Comparison of ENCODE assay signal across 21 cellular contexts in genomic region chr5:155772009-155772662, GRCh38.
"Had no signal": no experiment of that assay in that cellular context is flagged by ENCODE, and none has a peak within 500 bp of the region (broad histone marks: within the 10 kb centered on the region; RNA-seq: fewer than 3 reads in every experiment).

No MANE protein-coding gene starts in this region.

- DNase-seq: activated CD4-positive, alpha-beta memory T cell treated with anti-CD3 and anti-CD28 coated beads, Interleukin-2, amount 10 ng/mL, durations not matched to agents 7 days and 5 days; activated CD4-positive, alpha-beta T cell treated with anti-CD3 and anti-CD28 coated beads for 48 hours; activated effector memory CD4-positive, alpha-beta T cell treated with anti-CD3 and anti-CD28 coated beads, Interleukin-2, amount 50 U/mL, for 16 hours; anterior cingulate cortex; effector memory CD4-positive, alpha-beta T cell; head of caudate nucleus; left ventricle myocardium inferior; mammary epithelial cell; midbrain; pancreas; right lobe of liver; stimulated activated CD4-positive, alpha-beta T cell treated with anti-CD3 and anti-CD28 coated beads, Interleukin-1b, Interleukin-23, amount 100 ng/mL, for 48 hours; stimulated activated naive CD8-positive, alpha-beta T cell treated with anti-CD3 and anti-CD28 coated beads, Interleukin-15, amount 100 ng/mL, for 72 hours; SW 1271; T-helper 17 cell; tibial artery had no signal

- H3K4me1 ChIP-seq: gastroesophageal sphincter, pancreas, right lobe of liver, tibial artery had no signal

- H3K4me3 ChIP-seq: gastroesophageal sphincter, left ventricle myocardium inferior, pancreas, right lobe of liver, skin epidermis, tibial artery had no signal

- H3K36me3 ChIP-seq: gastroesophageal sphincter, left ventricle myocardium inferior, pancreas, right lobe of liver, tibial artery had no signal

- H3K4me1 Mint-ChIP-seq: activated naive CD4-positive, alpha-beta T cell treated with anti-CD3 and anti-CD28 coated beads, Interleukin-2, amount 50 U/mL, for 24 hours; brain; stimulated activated naive CD8-positive, alpha-beta T cell treated with anti-CD3 and anti-CD28 coated beads, Interleukin-15, amount 100 ng/mL, for 72 hours; T-helper 17 cell had no signal

- H3K4me3 Mint-ChIP-seq: activated CD4-positive, alpha-beta memory T cell treated with anti-CD3 and anti-CD28 coated beads, Interleukin-2, amount 10 ng/mL, durations not matched to agents 7 days and 5 days; activated naive CD4-positive, alpha-beta T cell treated with anti-CD3 and anti-CD28 coated beads, Interleukin-2, amount 50 U/mL, for 24 hours; brain; natural killer cell treated with Interleukin-12 subunit alpha and Interleukin-12 subunit beta and Interleukin-15 and Interleukin-18, amount 100 ng/mL, for 72 hours; stimulated activated naive CD8-positive, alpha-beta T cell treated with anti-CD3 and anti-CD28 coated beads, Interleukin-15, amount 100 ng/mL, for 72 hours; T-helper 17 cell had no signal

- H3K27me3 ChIP-seq: gastroesophageal sphincter, pancreas, right lobe of liver, tibial artery had no signal

- H3K27me3 Mint-ChIP-seq: activated CD4-positive, alpha-beta memory T cell treated with anti-CD3 and anti-CD28 coated beads, Interleukin-2, amount 10 ng/mL, durations not matched to agents 7 days and 5 days; natural killer cell treated with Interleukin-12 subunit alpha and Interleukin-12 subunit beta and Interleukin-15 and Interleukin-18, amount 100 ng/mL, for 72 hours had no signal

- H3K36me3 Mint-ChIP-seq: activated naive CD4-positive, alpha-beta T cell treated with anti-CD3 and anti-CD28 coated beads, Interleukin-2, amount 50 U/mL, for 24 hours; brain; natural killer cell treated with Interleukin-12 subunit alpha and Interleukin-12 subunit beta and Interleukin-15 and Interleukin-18, amount 100 ng/mL, for 72 hours had no signal

- H3K27ac Mint-ChIP-seq: activated CD4-positive, alpha-beta memory T cell treated with anti-CD3 and anti-CD28 coated beads, Interleukin-2, amount 10 ng/mL, durations not matched to agents 7 days and 5 days; activated naive CD4-positive, alpha-beta T cell treated with anti-CD3 and anti-CD28 coated beads, Interleukin-2, amount 50 U/mL, for 24 hours; brain; stimulated activated naive CD8-positive, alpha-beta T cell treated with anti-CD3 and anti-CD28 coated beads, Interleukin-15, amount 100 ng/mL, for 72 hours; T-helper 17 cell had no signal

- H3K27ac ChIP-seq: gastroesophageal sphincter, left ventricle myocardium inferior, pancreas, right lobe of liver, skin epidermis, tibial artery had no signal

- H3K9me3 ChIP-seq: gastroesophageal sphincter, left ventricle myocardium inferior, pancreas, right lobe of liver, tibial artery had no signal

- H3K9me3 Mint-ChIP-seq: activated CD4-positive, alpha-beta memory T cell treated with anti-CD3 and anti-CD28 coated beads, Interleukin-2, amount 10 ng/mL, durations not matched to agents 7 days and 5 days; activated naive CD4-positive, alpha-beta T cell treated with anti-CD3 and anti-CD28 coated beads, Interleukin-2, amount 50 U/mL, for 24 hours; stimulated activated naive CD8-positive, alpha-beta T cell treated with anti-CD3 and anti-CD28 coated beads, Interleukin-15, amount 100 ng/mL, for 72 hours had no signal
